ENCODE assay signal across 8 cellular contexts in the genomic region with DNA sequence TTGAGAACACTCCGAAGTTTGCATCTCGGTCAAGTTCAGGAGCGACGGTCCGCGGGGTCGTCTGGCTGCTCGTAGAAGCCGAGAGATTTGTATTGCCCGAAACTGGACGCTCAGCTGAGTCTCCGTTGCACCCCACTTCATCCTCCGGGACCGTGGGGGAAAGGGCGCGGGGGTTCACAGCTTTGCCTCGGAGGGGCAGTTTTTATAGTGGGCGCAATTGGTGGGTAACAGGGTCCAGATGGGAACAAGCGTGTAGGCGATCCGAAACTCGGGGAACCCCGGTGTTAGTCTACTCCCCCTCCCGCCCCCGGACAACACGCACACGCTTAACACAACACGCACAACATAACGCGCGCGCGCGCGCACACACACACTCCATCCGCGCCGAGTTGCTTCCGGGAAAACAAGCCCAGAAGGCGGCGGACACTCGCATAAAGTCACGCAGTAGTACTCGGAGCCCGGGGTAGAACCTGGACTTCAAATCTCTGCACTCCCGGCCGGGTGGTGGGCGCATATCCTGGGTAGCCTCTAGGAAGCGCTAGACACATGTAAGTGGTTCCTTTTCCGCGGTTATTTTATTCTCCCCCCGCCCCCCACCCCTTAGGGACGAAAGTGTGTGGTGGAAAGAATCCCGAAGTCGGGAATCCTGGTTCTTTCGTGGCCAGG. TPM values are rescaled to one million over a fixed set of nuclear protein-coding genes. Genes with fewer than 3 reads are reported as not detected.
DNase-seq lines count a peak whose midpoint lies in the region; ATAC-seq, FAIRE-seq and TF ChIP-seq lines count a peak whose summit lies in the region.

No MANE protein-coding gene starts in this region.

- H3K4me3 ChIP-seq in A549, result peak overlapping the region; percentile 74
- H3K4me3 ChIP-seq in astrocyte of the spinal cord (ENCODE audit: low read depth, low read length), result peak overlapping the region; percentile 57
- peak overlapping the region; percentile 59 to 61 for H3K4me3 ChIP-seq in aorta (ENCODE audit: low read length in 2 of 2)

- H3K36me3 ChIP-seq in aorta (ENCODE audit: control insufficient read depth in 1 of 2, insufficient read depth in 2 of 2, low read length in 1 of 2), result no peaks in the 10 kb centered on the region

- 0% methylated on average over 15 of the region's 56 CpGs for WGBS in A549 (ENCODE audit: missing lambda C conversion rate)
- 1% methylated on average over 49 to 56 of the region's 56 CpGs for WGBS in aorta, 2 donors

- H3K27ac ChIP-seq in A549 (peak overlapping the region; percentile 85 to 98), aorta (ENCODE audit: low read depth in 1 of 2, low read length in 2 of 2) (peak overlapping the region; percentile 87 to 92)

- DNase-seq in A549 (ENCODE audit: low read depth in 1 of 2, low spot score in 1 of 2), result peak; percentile 67 to 84
- peak; percentile 94 for DNase-seq in NCI-H2029 (lab: John Stamatoyannopoulos, UW)
- peak; percentile 80 for DNase-seq in T1000 (lab: John Stamatoyannopoulos, UW)
- peak; percentile 96 for DNase-seq in astrocyte of the spinal cord (ENCODE audit: low read depth, low spot score)
- DNase-seq in hypothalamus (lab: John Stamatoyannopoulos, UW), result peak; percentile 30 to 97 (median 80)
- DNase-seq in retina, result peak; percentile 87
- DNase-seq in aorta, result peak; percentile 94 to 96

- H3K9me3 ChIP-seq in A549 (no peaks in the 10 kb centered on the region), aorta (ENCODE audit: control insufficient read depth, low read length) (no peaks in the 10 kb centered on the region)

- FAIRE-seq in A549 (lab: Jason Lieb, UNC), result no peak

- H3K4me2 ChIP-seq in A549, result peak overlapping the region; percentile 93

- TF ChIP-seq POLR2A in A549 (IDR thresholded peaks at IDR 0.05; ENCODE audit: low read length), result no peak

- peak; percentile 81 to 93 for TF ChIP-seq RAD21 in A549 (conservative IDR thresholded peaks at IDR 0.05 in 1 of 2, IDR thresholded peaks at IDR 0.05 in 1 of 2)

- no peak for TF ChIP-seq EP300 in A549 (IDR thresholded peaks at IDR 0.05)

- peaks cover 21% of the 10 kb centered on the region for H3K4me1 ChIP-seq in A549
- H3K4me1 ChIP-seq in aorta (ENCODE audit: control insufficient read depth in 1 of 2, insufficient read depth in 2 of 2, low read length in 2 of 2), result no peaks in the 10 kb centered on the region

- TF ChIP-seq CTCF in A549 (IDR thresholded peaks at IDR 0.05) (peak; percentile 55), astrocyte of the spinal cord (IDR thresholded peaks at IDR 0.05; ENCODE audit: low read depth, low read length) (peak; percentile 84)

- in situ Hi-C loops in astrocyte of the spinal cord (cut with HindIII; ENCODE audit: low sequenced_read_pairs), result no loop called here

- CTCF ChIA-PET in A549 (lab: Yijun Ruan, JAX), result interaction anchor here (0.5 to 4.9 kb wide), 23 partner anchors 8 to 980 kb away, joined by 3 to 19 read pairs (median 3); no protein-coding TSS in a partner anchor

- ATAC-seq in A549 (peak; percentile 53 to 60), GM18907 (IDR thresholded peaks at IDR 0.05; ENCODE audit: unreplicated experiment) (peak; percentile 8), aorta (ENCODE audit: low FRiP score) (peak; percentile 47)

- no peaks in the 10 kb centered on the region for H3K27me3 ChIP-seq in aorta (ENCODE audit: control insufficient read depth in 1 of 2, insufficient read depth in 2 of 2, low read length in 1 of 2)

- intact Hi-C loops in aorta (cut with DNase I), result loop anchor here (1.0 to 10.0 kb wide), 11 partner anchors 30 to 607 kb away; a partner anchor contains a TSS

- POLR2A ChIA-PET in A549 (lab: Yijun Ruan, JAX), result interaction anchor here (1.0 to 3.2 kb wide), 7 partner anchors 64 to 914 kb away, joined by 4 to 11 read pairs (median 4); no protein-coding TSS in a partner anchor

TF ChIP-seq in A549, 52 proteins besides CTCF, POLR2A, EP300 and RAD21:
- TF ChIP-seq, protein P1, sequence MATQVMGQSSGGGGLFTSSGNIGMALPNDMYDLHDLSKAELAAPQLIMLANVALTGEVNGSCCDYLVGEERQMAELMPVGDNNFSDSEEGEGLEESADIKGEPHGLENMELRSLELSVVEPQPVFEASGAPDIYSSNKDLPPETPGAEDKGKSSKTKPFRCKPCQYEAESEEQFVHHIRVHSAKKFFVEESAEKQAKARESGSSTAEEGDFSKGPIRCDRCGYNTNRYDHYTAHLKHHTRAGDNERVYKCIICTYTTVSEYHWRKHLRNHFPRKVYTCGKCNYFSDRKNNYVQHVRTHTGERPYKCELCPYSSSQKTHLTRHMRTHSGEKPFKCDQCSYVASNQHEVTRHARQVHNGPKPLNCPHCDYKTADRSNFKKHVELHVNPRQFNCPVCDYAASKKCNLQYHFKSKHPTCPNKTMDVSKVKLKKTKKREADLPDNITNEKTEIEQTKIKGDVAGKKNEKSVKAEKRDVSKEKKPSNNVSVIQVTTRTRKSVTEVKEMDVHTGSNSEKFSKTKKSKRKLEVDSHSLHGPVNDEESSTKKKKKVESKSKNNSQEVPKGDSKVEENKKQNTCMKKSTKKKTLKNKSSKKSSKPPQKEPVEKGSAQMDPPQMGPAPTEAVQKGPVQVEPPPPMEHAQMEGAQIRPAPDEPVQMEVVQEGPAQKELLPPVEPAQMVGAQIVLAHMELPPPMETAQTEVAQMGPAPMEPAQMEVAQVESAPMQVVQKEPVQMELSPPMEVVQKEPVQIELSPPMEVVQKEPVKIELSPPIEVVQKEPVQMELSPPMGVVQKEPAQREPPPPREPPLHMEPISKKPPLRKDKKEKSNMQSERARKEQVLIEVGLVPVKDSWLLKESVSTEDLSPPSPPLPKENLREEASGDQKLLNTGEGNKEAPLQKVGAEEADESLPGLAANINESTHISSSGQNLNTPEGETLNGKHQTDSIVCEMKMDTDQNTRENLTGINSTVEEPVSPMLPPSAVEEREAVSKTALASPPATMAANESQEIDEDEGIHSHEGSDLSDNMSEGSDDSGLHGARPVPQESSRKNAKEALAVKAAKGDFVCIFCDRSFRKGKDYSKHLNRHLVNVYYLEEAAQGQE (IDR thresholded peaks at IDR 0.05), result no peak
- TF ChIP-seq ZFP36 (IDR thresholded peaks at IDR 0.05; ENCODE audit: borderline replicate concordance, partially characterized antibody), result no peak
- TF ChIP-seq HDAC2 (IDR thresholded peaks at IDR 0.05), result no peak
- TF ChIP-seq JUN (IDR thresholded peaks at IDR 0.05), result no peak; a peak in 2 of 5 replicates
- TF ChIP-seq, protein P2, sequence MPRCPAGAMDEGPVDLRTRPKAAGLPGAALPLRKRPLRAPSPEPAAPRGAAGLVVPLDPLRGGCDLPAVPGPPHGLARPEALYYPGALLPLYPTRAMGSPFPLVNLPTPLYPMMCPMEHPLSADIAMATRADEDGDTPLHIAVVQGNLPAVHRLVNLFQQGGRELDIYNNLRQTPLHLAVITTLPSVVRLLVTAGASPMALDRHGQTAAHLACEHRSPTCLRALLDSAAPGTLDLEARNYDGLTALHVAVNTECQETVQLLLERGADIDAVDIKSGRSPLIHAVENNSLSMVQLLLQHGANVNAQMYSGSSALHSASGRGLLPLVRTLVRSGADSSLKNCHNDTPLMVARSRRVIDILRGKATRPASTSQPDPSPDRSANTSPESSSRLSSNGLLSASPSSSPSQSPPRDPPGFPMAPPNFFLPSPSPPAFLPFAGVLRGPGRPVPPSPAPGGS (IDR thresholded peaks at IDR 0.05), result peak; percentile 33; the same call in 1 of the 3 replicates
- no peak for TF ChIP-seq RFX5 (IDR thresholded peaks at IDR 0.05)
- TF ChIP-seq, protein P3, sequence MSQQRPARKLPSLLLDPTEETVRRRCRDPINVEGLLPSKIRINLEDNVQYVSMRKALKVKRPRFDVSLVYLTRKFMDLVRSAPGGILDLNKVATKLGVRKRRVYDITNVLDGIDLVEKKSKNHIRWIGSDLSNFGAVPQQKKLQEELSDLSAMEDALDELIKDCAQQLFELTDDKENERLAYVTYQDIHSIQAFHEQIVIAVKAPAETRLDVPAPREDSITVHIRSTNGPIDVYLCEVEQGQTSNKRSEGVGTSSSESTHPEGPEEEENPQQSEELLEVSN (IDR thresholded peaks at IDR 0.05; ENCODE audit: borderline replicate concordance, low read depth), result peak; percentile 52; the same call in 1 of the 2 replicates
- no peak for TF ChIP-seq ZNF302 (CRISPR knock-in tag; IDR thresholded peaks at IDR 0.05)
- no peak for TF ChIP-seq ZC3H11A (IDR thresholded peaks at IDR 0.05)
- no peak for TF ChIP-seq HOXB5 (CRISPR knock-in tag; IDR thresholded peaks at IDR 0.05)
- TF ChIP-seq SMC3 (IDR thresholded peaks at IDR 0.05), result peak; percentile 85
- TF ChIP-seq, protein P4, sequence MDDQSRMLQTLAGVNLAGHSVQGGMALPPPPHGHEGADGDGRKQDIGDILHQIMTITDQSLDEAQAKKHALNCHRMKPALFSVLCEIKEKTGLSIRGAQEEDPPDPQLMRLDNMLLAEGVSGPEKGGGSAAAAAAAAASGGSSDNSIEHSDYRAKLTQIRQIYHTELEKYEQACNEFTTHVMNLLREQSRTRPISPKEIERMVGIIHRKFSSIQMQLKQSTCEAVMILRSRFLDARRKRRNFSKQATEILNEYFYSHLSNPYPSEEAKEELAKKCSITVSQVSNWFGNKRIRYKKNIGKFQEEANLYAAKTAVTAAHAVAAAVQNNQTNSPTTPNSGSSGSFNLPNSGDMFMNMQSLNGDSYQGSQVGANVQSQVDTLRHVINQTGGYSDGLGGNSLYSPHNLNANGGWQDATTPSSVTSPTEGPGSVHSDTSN (IDR thresholded peaks at IDR 0.05), result no peak
- TF ChIP-seq RARB (CRISPR knock-in tag; IDR thresholded peaks at IDR 0.05), result no peak
- no peak for TF ChIP-seq CHD4 (IDR thresholded peaks at IDR 0.05; ENCODE audit: borderline replicate concordance)
- no peak for TF ChIP-seq EHF (CRISPR knock-in tag; IDR thresholded peaks at IDR 0.05)
- TF ChIP-seq, protein P5, sequence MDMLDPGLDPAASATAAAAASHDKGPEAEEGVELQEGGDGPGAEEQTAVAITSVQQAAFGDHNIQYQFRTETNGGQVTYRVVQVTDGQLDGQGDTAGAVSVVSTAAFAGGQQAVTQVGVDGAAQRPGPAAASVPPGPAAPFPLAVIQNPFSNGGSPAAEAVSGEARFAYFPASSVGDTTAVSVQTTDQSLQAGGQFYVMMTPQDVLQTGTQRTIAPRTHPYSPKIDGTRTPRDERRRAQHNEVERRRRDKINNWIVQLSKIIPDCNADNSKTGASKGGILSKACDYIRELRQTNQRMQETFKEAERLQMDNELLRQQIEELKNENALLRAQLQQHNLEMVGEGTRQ (IDR thresholded peaks at IDR 0.05), result no peak
- TF ChIP-seq TFCP2L1 (CRISPR knock-in tag; IDR thresholded peaks at IDR 0.05), result 0 out of 2 replicates have a peak, but pooled peaks have one; percentile 44
- 0 out of 2 replicates have a peak, but pooled peaks have one; percentile 80 for TF ChIP-seq FOSB (CRISPR knock-in tag; IDR thresholded peaks at IDR 0.05)

RNA-seq across cellular contexts. Expression of a gene that starts 1.0 kb away (rescaled TPM):
- 32.6 and 59.8 TPM in 2 replicates for polyA plus RNA-seq in A549 (2011; rRNA removed)
- polyA plus RNA-seq in A549 (2012; cell fraction: cytosol; rRNA removed), result 60.3 and 71.5 TPM in 2 replicates
- polyA plus RNA-seq in A549 (2012; cell fraction: nucleus; rRNA removed), result 96.1 and 156 TPM in 2 replicates
- 23.3 to 27.4 TPM (median 23.3 TPM) in 3 replicates for polyA plus RNA-seq in A549 (2017; fragmentation: RNase III; extraction: RNeasy Plus Mini Kit Qiagen cat#74134 plus additional on column Dnase treatment)
- 47.1 and 53.4 TPM in 2 replicates for polyA minus RNA-seq in A549 (2011; rRNA and poly(A)+ RNA removed)
- total RNA-seq in aorta, result 100 to 1,000 TPM; 101 to 275 TPM
- polyA plus RNA-seq in aorta, result 100 to 1,000 TPM in 1 of 2 donors, 10 to 100 TPM in 1; 31.3 to 114 TPM

Comparison
In these comparisons a context has a peak if more than half of its experiments do, and no peak if none do; other contexts are left out.
1. Peak in every context shown above with its lines: DNase-seq, ATAC-seq, H3K4me3 ChIP-seq and H3K27ac ChIP-seq.